ENCODE assay signal across 20 cellular contexts in genomic region chr2:64537991-64538390, GRCh38. TPM values are rescaled to one million over a fixed set of nuclear protein-coding genes. Genes with fewer than 3 reads are reported as not detected.
DNase-seq lines count a peak whose midpoint lies in the region; ATAC-seq, FAIRE-seq and TF ChIP-seq lines count a peak whose summit lies in the region.
"Had no signal": no experiment of that assay in that cellular context is flagged by ENCODE, and none has a peak within 500 bp of the region (broad histone marks: within the 10 kb centered on the region; RNA-seq: fewer than 3 reads in every experiment).

No MANE protein-coding gene starts in this region.

- H2AFZ ChIP-seq in PC-3 (ENCODE audit: low read length), result no peak overlapping the region
- H2AFZ ChIP-seq in keratinocyte (ENCODE audit: control insufficient read depth, low read length), result no peak overlapping the region
- H2AFZ ChIP-seq: GM23338 had no signal

- POLR2A ChIA-PET in PC-3 (lab: Charles Lee; ENCODE audit: unreplicated experiment), result no interaction called here

- H3K79me2 ChIP-seq in PC-3 (ENCODE audit: low read length) (peaks cover 87% of the 10 kb centered on the region), keratinocyte (ENCODE audit: control insufficient read depth, insufficient read depth, low read length) (peaks cover 60% of the 10 kb centered on the region)

- H4K20me1 ChIP-seq in PC-3 (ENCODE audit: low read length), result no peaks in the 10 kb centered on the region
- no peaks in the 10 kb centered on the region for H4K20me1 ChIP-seq in keratinocyte (ENCODE audit: control insufficient read depth, extremely low read depth, insufficient read depth, low read length)

- no peaks in the 10 kb centered on the region for H3K9me1 ChIP-seq in keratinocyte (ENCODE audit: control insufficient read depth, extremely low read depth, insufficient read depth, low read length)

- FAIRE-seq in keratinocyte (lab: Jason Lieb, UNC), result no peak
- FAIRE-seq: HTR-8/SVneo had no signal

- no peaks in the 10 kb centered on the region for H3K36me3 ChIP-seq in PC-3 (ENCODE audit: low read depth, low read length)
- no peaks in the 10 kb centered on the region for H3K36me3 ChIP-seq in brain microvascular endothelial cell (replicated peaks)
- H3K36me3 ChIP-seq in keratinocyte (ENCODE audit: control insufficient read depth in 2 of 2, extremely low read depth in 1 of 2, insufficient read depth in 2 of 2, low read length in 2 of 2), result no peaks in the 10 kb centered on the region
- no peaks in the 10 kb centered on the region for H3K36me3 ChIP-seq in gastrocnemius medialis
- H3K36me3 ChIP-seq: transverse colon had no signal

- H3K27me3 ChIP-seq in PC-3 (ENCODE audit: low read length) (no peaks in the 10 kb centered on the region), brain microvascular endothelial cell (replicated peaks) (no peaks in the 10 kb centered on the region), keratinocyte (ENCODE audit: control insufficient read depth, extremely low read depth, insufficient read depth, low read length) (no peaks in the 10 kb centered on the region), gastrocnemius medialis (no peaks in the 10 kb centered on the region)
- H3K27me3 ChIP-seq: body of pancreas, transverse colon had no signal

- H3K4me2 ChIP-seq in PC-3 (ENCODE audit: low read length) (peak overlapping the region; percentile 33), keratinocyte (ENCODE audit: control insufficient read depth, extremely low read depth, insufficient read depth, low read depth, low read length) (peak overlapping the region; percentile 11)
- H3K4me2 ChIP-seq: GM23338 had no signal

- no peak for TF ChIP-seq POLR2A in gastrocnemius medialis (IDR thresholded peaks at IDR 0.05)

- H3K9ac ChIP-seq in PC-3 (ENCODE audit: low read length) (no peak overlapping the region), keratinocyte (ENCODE audit: control insufficient read depth, extremely low read depth, insufficient read depth, low read length) (no peak overlapping the region)

- peak; percentile 19 for ATAC-seq in PC-3
- no peak for ATAC-seq in HG03135 (IDR thresholded peaks at IDR 0.05; ENCODE audit: unreplicated experiment)
- no peak for ATAC-seq in gastrocnemius medialis
- ATAC-seq: body of pancreas had no signal

- H3K27ac ChIP-seq in PC-3 (ENCODE audit: low read length) (no peak overlapping the region), brain microvascular endothelial cell (peak overlapping the region; percentile 3), keratinocyte (ENCODE audit: control insufficient read depth, insufficient read depth, low read length) (no peak overlapping the region), gastrocnemius medialis (no peak overlapping the region)
- H3K27ac ChIP-seq: body of pancreas, RWPE1, transverse colon had no signal

- no peak for TF ChIP-seq CTCF in PC-3 (conservative IDR thresholded peaks at IDR 0.05; ENCODE audit: low read depth, low read length)
- no peak for TF ChIP-seq CTCF in brain microvascular endothelial cell (IDR thresholded peaks at IDR 0.05; ENCODE audit: low read depth, low read length, missing control alignments)
- TF ChIP-seq CTCF in keratinocyte (optimal IDR thresholded peaks at IDR 0.05 in 1 of 3, IDR thresholded peaks at IDR 0.05 in 1 of 3, conservative IDR thresholded peaks at IDR 0.05 in 1 of 3; ENCODE audit: extremely low read depth in 1 of 3, insufficient read depth in 2 of 3, low read length in 3 of 3), result no peak
- no peak for TF ChIP-seq CTCF in gastrocnemius medialis (IDR thresholded peaks at IDR 0.05 in 4 of 5, conservative IDR thresholded peaks at IDR 0.05 in 1 of 5)

- CTCF ChIA-PET in PC-3 (lab: Charles Lee), result no interaction called here

- H3K4me1 ChIP-seq in PC-3 (ENCODE audit: insufficient read depth, low read length), result peaks cover 65% of the 10 kb centered on the region
- H3K4me1 ChIP-seq in keratinocyte (ENCODE audit: control insufficient read depth, extremely low read depth, insufficient read depth, low read length), result peaks cover 16% of the 10 kb centered on the region
- H3K4me1 ChIP-seq in gastrocnemius medialis, result peaks cover 13 to 25% of the 10 kb centered on the region in 2 donors

- peaks cover 16% of the 10 kb centered on the region for H3F3A ChIP-seq in PC-3 (ENCODE audit: low read length, unreplicated experiment)

- peak; percentile 86 for DNase-seq in ELR (ENCODE audit: low read depth)
- DNase-seq in PC-3, result peak; percentile 55
- DNase-seq in brain microvascular endothelial cell, result no peak
- no peak for DNase-seq in keratinocyte (ENCODE audit: low read depth, low spot score)
- no peak for DNase-seq in islet precursor cell
- no peak for DNase-seq in gastrocnemius medialis
- no peak for DNase-seq in NCI-H2029 treated with DMSO at 0.1 percent for 48 hours (lab: John Stamatoyannopoulos, UW)
- DNase-seq: activated CD8-positive, alpha-beta memory T cell treated with anti-CD3 and anti-CD28 coated beads for 24 hours; body of pancreas; CD8-positive, alpha-beta memory T cell; NCI-H1092 treated with DMSO at 0.1 percent for 48 hours; NCI-H2081 treated with DMSO at 0.1 percent for 48 hours; nephron progenitor cell; stimulated activated CD4-positive, alpha-beta T cell treated with anti-CD3 and anti-CD28 coated beads, Interleukin-4, amount 100 ng/mL, for 24 hours; stimulated activated naive CD8-positive, alpha-beta T cell treated with anti-CD3 and anti-CD28 coated beads, Interleukin-15, amount 100 ng/mL, for 72 hours; transverse colon had no signal

- no peaks in the 10 kb centered on the region for H3K9me3 ChIP-seq in PC-3 (ENCODE audit: low read length)
- H3K9me3 ChIP-seq in keratinocyte (ENCODE audit: control insufficient read depth, low read depth, low read length), result no peaks in the 10 kb centered on the region
- H3K9me3 ChIP-seq in gastrocnemius medialis, result no peaks in the 10 kb centered on the region
- H3K9me3 ChIP-seq: body of pancreas, transverse colon had no signal

- H3K9me2 ChIP-seq in PC-3 (replicated peaks; ENCODE audit: low read length), result no peaks in the 10 kb centered on the region

- BruUV-seq in PC-3 (replicated peaks; lab: Mats Ljungman, UMichigan), result no TSS peak

- in situ Hi-C loops in brain microvascular endothelial cell (cut with HindIII; ENCODE audit: low pct_ligation_motif_present, low sequenced_read_pairs) (no loop called here), gastrocnemius medialis (cut with MboI; ENCODE audit: low sequenced_read_pairs in 4 of 4) (no loop called here)

- H3K4me3 ChIP-seq in PC-3 (ENCODE audit: low read length) (no peak overlapping the region), brain microvascular endothelial cell (ENCODE audit: low read depth, low read length) (no peak overlapping the region), keratinocyte (ENCODE audit: control insufficient read depth in 2 of 3, extremely low read depth in 1 of 3, insufficient read depth in 2 of 3, low read depth in 1 of 3, low read length in 3 of 3) (no peak overlapping the region), gastrocnemius medialis (no peak overlapping the region)
- H3K4me3 ChIP-seq: body of pancreas, GM23338, transverse colon had no signal

- intact Hi-C loops in PC-3 (cut with micrococcal nuclease), result no loop called here
- intact Hi-C loops in gastrocnemius medialis (cut with DNase I; ENCODE audit: low total_unique reads), result no loop called here

- dilution Hi-C loops in keratinocyte (cut with MboI; ENCODE audit: extremely low pct_ligation_motif_present, low sequenced_read_pairs), result no loop called here

RNA-seq across cellular contexts. Expression of gene AFTPH, which starts 13.9 kb away (rescaled TPM):
- total RNA-seq in PC-3 (2014; rRNA removed) (18.9 and 26.6 TPM in 2 replicates), gastrocnemius medialis (10 to 100 TPM; 13.9 to 18.1 (median 14.8) TPM)
- 18.7 to 28.3 TPM (median 24.5 TPM) in 3 replicates for polyA plus RNA-seq in keratinocyte
- polyA plus RNA-seq in keratinocyte (2011; ENCODE audit: low read depth), result 21.1 TPM
- 16.1 and 30.2 TPM in 2 replicates for polyA plus RNA-seq in keratinocyte (2011; cell fraction: cytosol; rRNA removed)
- 23.5 and 27.0 TPM in 2 replicates for polyA plus RNA-seq in keratinocyte (2011; cell fraction: nucleus; rRNA removed)
- polyA plus RNA-seq in keratinocyte (2012; ENCODE audit: low replicate concordance), result 14.9 and 30.3 TPM in 2 replicates
- polyA minus RNA-seq in keratinocyte, result 6.6 to 23.4 TPM (median 14.4 TPM) in 3 replicates
- 8.8 TPM for polyA minus RNA-seq in keratinocyte (2011; cell fraction: cytosol; rRNA and poly(A)+ RNA removed)
- 14.6 and 29.5 TPM in 2 replicates for polyA minus RNA-seq in keratinocyte (2011; cell fraction: nucleus; rRNA and poly(A)+ RNA removed)

Comparison
In these comparisons a context has a peak if more than half of its experiments do, and no peak if none do; other contexts are left out.
1. DNase-seq: peak in ELR (single experiment) and PC-3 (single experiment); none in brain microvascular endothelial cell (single experiment), keratinocyte (single experiment), islet precursor cell (single experiment), gastrocnemius medialis (0 of 2) and NCI-H2029 treated with DMSO at 0.1 percent for 48 hours (single experiment).